In genomic region chr6:35299674-35300073, GRCh38 we compare ENCODE assay signal across 9 cellular contexts. TPM values are rescaled to one million over a fixed set of nuclear protein-coding genes. Genes with fewer than 3 reads are reported as not detected.
A peak's percentile ranks its signal among the peaks of the same experiment; 100 is the strongest.
DNase-seq lines count a peak whose midpoint lies in the region; ATAC-seq and TF ChIP-seq lines count a peak whose summit lies in the region.
"Had no signal": no experiment of that assay in that cellular context is flagged by ENCODE, and none has a peak within 500 bp of the region (broad histone marks: within the 10 kb centered on the region; RNA-seq: fewer than 3 reads in every experiment).

No MANE protein-coding gene starts in this region.

- H3F3A ChIP-seq in neural progenitor cell (ENCODE audit: low read depth): no peaks in the 10 kb centered on the region

- H3K27me3 ChIP-seq in iPS-15b (ENCODE audit: control insufficient read depth, insufficient read depth, low read length): no peaks in the 10 kb centered on the region
- no peaks in the 10 kb centered on the region for H3K27me3 ChIP-seq in tibial artery
- no peaks in the 10 kb centered on the region for H3K27me3 ChIP-seq in neural progenitor cell
- H3K27me3 ChIP-seq: SJCRH30 had no signal

- H3K27me3 Mint-ChIP-seq in T-helper 1 cell treated with Interleukin-12 subunit alpha and Interleukin-12 subunit beta and Interleukin-4 antibody, amounts not matched to agents 30 μg/mL and 1 μg/mL, for 36 hours (ENCODE audit: low read depth): no peaks in the 10 kb centered on the region
- peaks cover 2% of the 10 kb centered on the region for H3K27me3 Mint-ChIP-seq in neural progenitor cell (ENCODE audit: insufficient read depth, low read depth)

- H3K79me2 ChIP-seq in neural progenitor cell (ENCODE audit: low read depth): no peaks in the 10 kb centered on the region

- peak; percentile 78 for DNase-seq in cardiac septum (ENCODE audit: low spot score)
- DNase-seq in Right ventricle myocardium superior: no peak
- DNase-seq in tibial artery: peak; percentile 52 to 64
- no peak for DNase-seq in stimulated activated CD4-positive, alpha-beta T cell treated with anti-CD3 and anti-CD28 coated beads, Interleukin-4, amount 100 ng/mL, for 24 hours
- no peak for DNase-seq in neural progenitor cell (ENCODE audit: low spot score)
- DNase-seq: SJCRH30 had no signal

- peak overlapping the region; percentile 85 for H3K4me3 Mint-ChIP-seq in T-helper 1 cell treated with Interleukin-12 subunit alpha and Interleukin-12 subunit beta and Interleukin-4 antibody, amounts not matched to agents 30 μg/mL and 1 μg/mL, for 36 hours
- H3K4me3 Mint-ChIP-seq in neural progenitor cell: no peak overlapping the region

- peaks cover 51% of the 10 kb centered on the region for H3K36me3 Mint-ChIP-seq in T-helper 1 cell treated with Interleukin-12 subunit alpha and Interleukin-12 subunit beta and Interleukin-4 antibody, amounts not matched to agents 30 μg/mL and 1 μg/mL, for 36 hours (ENCODE audit: low read depth)
- no peaks in the 10 kb centered on the region for H3K36me3 Mint-ChIP-seq in neural progenitor cell

- H3K36me3 ChIP-seq in iPS-15b (ENCODE audit: control insufficient read depth, insufficient read depth, low read length): peaks cover 9% of the 10 kb centered on the region
- H3K36me3 ChIP-seq in tibial artery: peaks cover 7 to 21% (median 16%) of the 10 kb centered on the region in 3 donors
- H3K36me3 ChIP-seq in neural progenitor cell: no peaks in the 10 kb centered on the region
- H3K36me3 ChIP-seq: SJCRH30 had no signal

- H3K4me3 ChIP-seq in iPS-15b (ENCODE audit: low read depth, low read length) (no peak overlapping the region), tibial artery (no peak overlapping the region), neural progenitor cell (no peak overlapping the region)
- H3K4me3 ChIP-seq: SJCRH30 had no signal

- TF ChIP-seq CTCF in tibial artery (IDR thresholded peaks at IDR 0.05) (no peak), neural progenitor cell (IDR thresholded peaks at IDR 0.05) (no peak)

- peak overlapping the region; percentile 99 for H3K27ac Mint-ChIP-seq in T-helper 1 cell treated with Interleukin-12 subunit alpha and Interleukin-12 subunit beta and Interleukin-4 antibody, amounts not matched to agents 30 μg/mL and 1 μg/mL, for 36 hours
- no peak overlapping the region for H3K27ac Mint-ChIP-seq in neural progenitor cell

- peaks cover 56% of the 10 kb centered on the region for H3K4me1 Mint-ChIP-seq in T-helper 1 cell treated with Interleukin-12 subunit alpha and Interleukin-12 subunit beta and Interleukin-4 antibody, amounts not matched to agents 30 μg/mL and 1 μg/mL, for 36 hours (ENCODE audit: low read depth)
- H3K4me1 Mint-ChIP-seq in neural progenitor cell: peaks cover 16% of the 10 kb centered on the region

- no peak overlapping the region for H3K4me2 ChIP-seq in neural progenitor cell

- H3K9ac ChIP-seq in iPS-15b (ENCODE audit: low read depth, low read length): peak overlapping the region; percentile 4
- H3K9ac ChIP-seq in neural progenitor cell: no peak overlapping the region

- intact Hi-C loops in cardiac septum (cut with DNase I): no loop called here
- intact Hi-C loops in Right ventricle myocardium superior (cut with DNase I): no loop called here
- intact Hi-C loops in tibial artery (cut with DNase I; ENCODE audit: low total_unique reads): no loop called here

- ATAC-seq in Right ventricle myocardium superior (ENCODE audit: poor library complexity) (no peak), HG02678 (IDR thresholded peaks at IDR 0.05; ENCODE audit: unreplicated experiment) (no peak)

- H3K9me3 ChIP-seq in iPS-15b (ENCODE audit: control insufficient read depth, insufficient read depth, low read length) (no peaks in the 10 kb centered on the region), tibial artery (no peaks in the 10 kb centered on the region), neural progenitor cell (ENCODE audit: low read depth) (no peaks in the 10 kb centered on the region)
- H3K9me3 ChIP-seq: SJCRH30 had no signal

- no peaks in the 10 kb centered on the region for H3K9me3 Mint-ChIP-seq in T-helper 1 cell treated with Interleukin-12 subunit alpha and Interleukin-12 subunit beta and Interleukin-4 antibody, amounts not matched to agents 30 μg/mL and 1 μg/mL, for 36 hours
- no peaks in the 10 kb centered on the region for H3K9me3 Mint-ChIP-seq in neural progenitor cell

- H4K20me1 ChIP-seq in neural progenitor cell (ENCODE audit: low read depth): no peaks in the 10 kb centered on the region

- H3K4me1 ChIP-seq in iPS-15b (ENCODE audit: control insufficient read depth, insufficient read depth, low read length): peaks cover 12% of the 10 kb centered on the region
- H3K4me1 ChIP-seq in tibial artery: peaks cover 0 to 12% (median 1%) of the 10 kb centered on the region in 4 donors
- no peaks in the 10 kb centered on the region for H3K4me1 ChIP-seq in neural progenitor cell

- H3K27ac ChIP-seq in tibial artery (no peak overlapping the region), neural progenitor cell (no peak overlapping the region)
- H3K27ac ChIP-seq: SJCRH30 had no signal

- H2AFZ ChIP-seq in neural progenitor cell (replicated peaks): no peak overlapping the region

RNA-seq across cellular contexts. Expression of gene DEF6, which starts 2.1 kb away (rescaled TPM):
- total RNA-seq in cardiac septum (1.7 TPM), Right ventricle myocardium superior (0.97 TPM), neural progenitor cell (ENCODE audit: low replicate concordance) (0.17 and 0.19 TPM in 2 replicates)

RNA-seq across cellular contexts. Expression of gene ZNF76, which starts 40.1 kb away (rescaled TPM):
- 39.9 TPM for total RNA-seq in cardiac septum
- 35.3 TPM for total RNA-seq in Right ventricle myocardium superior
- total RNA-seq in neural progenitor cell (ENCODE audit: low replicate concordance): 14.8 and 27.0 TPM in 2 replicates

RNA-seq across cellular contexts. Expression of gene PPARD, which starts 42.7 kb away (rescaled TPM):
- total RNA-seq in cardiac septum: 19.0 TPM
- total RNA-seq in Right ventricle myocardium superior: 12.8 TPM
- 4.9 and 8.2 TPM in 2 replicates for total RNA-seq in neural progenitor cell (ENCODE audit: low replicate concordance)

Comparison
In these comparisons a context has a peak if more than half of its experiments do, and no peak if none do; other contexts are left out.
1. DNase-seq: peak in cardiac septum (single experiment) and tibial artery (2 of 2); none in Right ventricle myocardium superior (single experiment), stimulated activated CD4-positive, alpha-beta T cell treated with anti-CD3 and anti-CD28 coated beads, Interleukin-4, amount 100 ng/mL, for 24 hours (single experiment) and neural progenitor cell (single experiment).